In the genomic region with DNA sequence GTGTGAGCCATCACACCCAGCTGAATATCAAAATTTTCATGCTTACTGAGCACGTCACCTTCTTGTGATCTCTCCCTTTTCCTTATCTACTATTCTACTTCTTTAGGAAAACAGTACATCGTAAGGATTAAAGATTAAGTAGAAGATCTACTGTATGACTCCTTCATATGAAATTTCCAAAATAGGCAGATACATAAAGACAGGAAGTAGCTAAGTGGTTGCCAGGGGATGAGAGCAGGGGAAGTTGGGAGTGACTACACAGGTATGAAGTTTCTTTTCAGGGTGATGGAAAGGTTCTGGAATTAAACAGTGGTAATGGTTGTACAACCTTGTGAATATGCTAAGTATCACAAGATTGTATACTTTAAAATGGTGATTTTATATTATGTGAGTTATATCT, we compare ENCODE assay signal across 2 cellular contexts.
TF ChIP-seq lines count a peak whose summit lies in the region.

No MANE protein-coding gene starts in this region.

TF ChIP-seq in HCT116, 20 proteins besides CTCF, POLR2A, EP300 and RAD21:
- no peak for TF ChIP-seq SRF (IDR thresholded peaks at IDR 0.05; ENCODE audit: low read depth)
- TF ChIP-seq YY1 (IDR thresholded peaks at IDR 0.05; ENCODE audit: extremely low read depth, insufficient replicate concordance, low read depth, low read length) = no peak
- no peak for TF ChIP-seq JUND (IDR thresholded peaks at IDR 0.05)
- TF ChIP-seq EZH2 (IDR thresholded peaks at IDR 0.05) = no peak
- no peak for TF ChIP-seq EZH2phosphoT487 (IDR thresholded peaks at IDR 0.05; ENCODE audit: borderline replicate concordance)
- no peak for TF ChIP-seq SP1 (IDR thresholded peaks at IDR 0.05; ENCODE audit: low read depth)
- TF ChIP-seq MAX (IDR thresholded peaks at IDR 0.05) = no peak
- no peak for TF ChIP-seq ZFX (IDR thresholded peaks at IDR 0.05)
- no peak for TF ChIP-seq CEBPB (IDR thresholded peaks at IDR 0.05; ENCODE audit: low read depth)
- TF ChIP-seq ZNF274 (IDR thresholded peaks at IDR 0.05; ENCODE audit: low read depth, low read length) = no peak
- TF ChIP-seq, protein P1, sequence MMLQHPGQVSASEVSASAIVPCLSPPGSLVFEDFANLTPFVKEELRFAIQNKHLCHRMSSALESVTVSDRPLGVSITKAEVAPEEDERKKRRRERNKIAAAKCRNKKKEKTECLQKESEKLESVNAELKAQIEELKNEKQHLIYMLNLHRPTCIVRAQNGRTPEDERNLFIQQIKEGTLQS (IDR thresholded peaks at IDR 0.05) = no peak
- no peak for TF ChIP-seq REST (IDR thresholded peaks at IDR 0.05; ENCODE audit: low read depth)
- TF ChIP-seq EGR1 (IDR thresholded peaks at IDR 0.05; ENCODE audit: low read depth) = no peak
- TF ChIP-seq CBX3 (IDR thresholded peaks at IDR 0.05; ENCODE audit: low read depth) = no peak
- TF ChIP-seq, protein P2, sequence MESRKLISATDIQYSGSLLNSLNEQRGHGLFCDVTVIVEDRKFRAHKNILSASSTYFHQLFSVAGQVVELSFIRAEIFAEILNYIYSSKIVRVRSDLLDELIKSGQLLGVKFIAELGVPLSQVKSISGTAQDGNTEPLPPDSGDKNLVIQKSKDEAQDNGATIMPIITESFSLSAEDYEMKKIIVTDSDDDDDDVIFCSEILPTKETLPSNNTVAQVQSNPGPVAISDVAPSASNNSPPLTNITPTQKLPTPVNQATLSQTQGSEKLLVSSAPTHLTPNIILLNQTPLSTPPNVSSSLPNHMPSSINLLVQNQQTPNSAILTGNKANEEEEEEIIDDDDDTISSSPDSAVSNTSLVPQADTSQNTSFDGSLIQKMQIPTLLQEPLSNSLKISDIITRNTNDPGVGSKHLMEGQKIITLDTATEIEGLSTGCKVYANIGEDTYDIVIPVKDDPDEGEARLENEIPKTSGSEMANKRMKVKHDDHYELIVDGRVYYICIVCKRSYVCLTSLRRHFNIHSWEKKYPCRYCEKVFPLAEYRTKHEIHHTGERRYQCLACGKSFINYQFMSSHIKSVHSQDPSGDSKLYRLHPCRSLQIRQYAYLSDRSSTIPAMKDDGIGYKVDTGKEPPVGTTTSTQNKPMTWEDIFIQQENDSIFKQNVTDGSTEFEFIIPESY (IDR thresholded peaks at IDR 0.05; ENCODE audit: extremely low read depth, insufficient replicate concordance, low read length) = no peak
TF ChIP-seq in HCT116: peak in this region for 0.

TF ChIP-seq in H1, 55 proteins besides CTCF, POLR2A, EP300 and RAD21:
- TF ChIP-seq FOSL1 (IDR thresholded peaks at IDR 0.05; ENCODE audit: insufficient read depth, low read depth, low read length) (no peak), CHD1 (IDR thresholded peaks at IDR 0.05; ENCODE audit: low read depth, low read length) (no peak), SAP30 (IDR thresholded peaks at IDR 0.05; ENCODE audit: insufficient read depth, insufficient replicate concordance, low read length) (no peak), KDM1A (IDR thresholded peaks at IDR 0.05; ENCODE audit: borderline replicate concordance, low read length) (no peak), GABPA (IDR thresholded peaks at IDR 0.05; ENCODE audit: borderline replicate concordance, insufficient read depth, low read length) (no peak), ZNF274 (IDR thresholded peaks at IDR 0.05; ENCODE audit: borderline replicate concordance, extremely low read depth, low read length) (no peak), YY1 (IDR thresholded peaks at IDR 0.05; ENCODE audit: low read depth, low read length) (no peak), SP2 (IDR thresholded peaks at IDR 0.05; ENCODE audit: low read length) (no peak), RBBP5 (IDR thresholded peaks at IDR 0.05; ENCODE audit: borderline replicate concordance, low read depth, low read length) (no peak), NANOG (IDR thresholded peaks at IDR 0.05; ENCODE audit: insufficient read depth, low read depth, low read length, poor library complexity, severe bottlenecking) (no peak), SUZ12 (IDR thresholded peaks at IDR 0.05; ENCODE audit: low read length) (no peak), TEAD4 (IDR thresholded peaks at IDR 0.05; ENCODE audit: low read depth, low read length) (no peak), POU5F1 (IDR thresholded peaks at IDR 0.05; ENCODE audit: low read depth, low read length) (no peak)
- TF ChIP-seq, protein P1 (IDR thresholded peaks at IDR 0.05; ENCODE audit: insufficient read depth, low read depth, low read length) = no peak
TF ChIP-seq in H1: peak in this region for 0.
